ENCODE assay signal across 25 cellular contexts in genomic region chr6:4563877-4564276, GRCh38.
"Had no signal": no experiment of that assay in that cellular context is flagged by ENCODE, and none has a peak within 500 bp of the region (broad histone marks: within the 10 kb centered on the region; RNA-seq: fewer than 3 reads in every experiment).

No MANE protein-coding gene starts in this region.

- H3K4me1 ChIP-seq: left lung, lower lobe of right lung, pancreas, prostate gland, tibial nerve, uterus had no signal

- H3K9me3 Mint-ChIP-seq: neural crest cell; stimulated activated memory B cell treated with anti-CD40 and anti-IgM and Interleukin-4, amounts not matched to agents 10 μg/mL and 1 μg/mL and 100 μg/mL, for 72 hours; stimulated activated naive CD8-positive, alpha-beta T cell treated with anti-CD3 and anti-CD28 coated beads, Interleukin-15, amount 100 ng/mL, for 72 hours had no signal

- H3K27me3 ChIP-seq: left lung, pancreas, sigmoid colon, tibial nerve, uterus had no signal

- H3K4me3 ChIP-seq: left lung, lower lobe of right lung, pancreas, prostate gland, sigmoid colon, tibial nerve, uterus had no signal

- H3K4me3 Mint-ChIP-seq: naive thymus-derived CD8-positive, alpha-beta T cell; nephron; neural crest cell; stimulated activated memory B cell treated with anti-CD40 and anti-IgM and Interleukin-4, amounts not matched to agents 10 μg/mL and 1 μg/mL and 100 μg/mL, for 72 hours; stimulated activated naive CD8-positive, alpha-beta T cell treated with anti-CD3 and anti-CD28 coated beads, Interleukin-15, amount 100 ng/mL, for 72 hours; type B pancreatic cell had no signal

- H3K36me3 ChIP-seq: left lung, lower lobe of right lung, pancreas, prostate gland, sigmoid colon, tibial nerve, uterus had no signal

- H3K4me1 Mint-ChIP-seq: stimulated activated naive CD8-positive, alpha-beta T cell treated with anti-CD3 and anti-CD28 coated beads, Interleukin-15, amount 100 ng/mL, for 72 hours had no signal

- FAIRE-seq: keratinocyte, pancreas, small intestine had no signal

- H3K9me3 ChIP-seq: left lung, lower lobe of right lung, pancreas, prostate gland, sigmoid colon, tibial nerve, uterus had no signal

- H3K27ac ChIP-seq: left lung, lower lobe of right lung, pancreas, prostate gland, tibial nerve, uterus had no signal

- H3K36me3 Mint-ChIP-seq: naive thymus-derived CD8-positive, alpha-beta T cell; stimulated activated memory B cell treated with anti-CD40 and anti-IgM and Interleukin-4, amounts not matched to agents 10 μg/mL and 1 μg/mL and 100 μg/mL, for 72 hours; type B pancreatic cell had no signal

- H3K27ac Mint-ChIP-seq: naive thymus-derived CD8-positive, alpha-beta T cell; stimulated activated memory B cell treated with anti-CD40 and anti-IgM and Interleukin-4, amounts not matched to agents 10 μg/mL and 1 μg/mL and 100 μg/mL, for 72 hours; type B pancreatic cell had no signal

- DNase-seq: left colon; left lung; lower lobe of right lung; mammary epithelial cell; mesenchymal stem cell; naive thymus-derived CD8-positive, alpha-beta T cell; pancreas; posterior cingulate gyrus; right cardiac atrium; sigmoid colon; small intestine; stimulated activated CD4-positive, alpha-beta T cell treated with anti-CD3 and anti-CD28 coated beads, Interleukin-1b, Interleukin-23, amount 100 ng/mL, for 48 hours; stimulated activated CD4-positive, alpha-beta T cell treated with anti-CD3 and anti-CD28 coated beads, Interleukin-2, amount 100 ng/mL, for 48 hours; stimulated activated CD4-positive, alpha-beta T cell treated with anti-CD3 and anti-CD28 coated beads, Interleukin-4, amount 100 ng/mL, for 4 hours; stimulated activated CD8-positive, alpha-beta memory T cell treated with anti-CD3 and anti-CD28 coated beads, Interleukin-4, amount 100 ng/mL, for 48 hours; stimulated activated naive CD4-positive, alpha-beta T cell treated with Interleukin-2 at 50 U/mL for 16 hours; stimulated activated naive CD8-positive, alpha-beta T cell treated with anti-CD3 and anti-CD28 coated beads, Interleukin-15, amount 100 ng/mL, for 72 hours; uterus had no signal
